17 cellular contexts compared by ENCODE assay signal in the genomic region with DNA sequence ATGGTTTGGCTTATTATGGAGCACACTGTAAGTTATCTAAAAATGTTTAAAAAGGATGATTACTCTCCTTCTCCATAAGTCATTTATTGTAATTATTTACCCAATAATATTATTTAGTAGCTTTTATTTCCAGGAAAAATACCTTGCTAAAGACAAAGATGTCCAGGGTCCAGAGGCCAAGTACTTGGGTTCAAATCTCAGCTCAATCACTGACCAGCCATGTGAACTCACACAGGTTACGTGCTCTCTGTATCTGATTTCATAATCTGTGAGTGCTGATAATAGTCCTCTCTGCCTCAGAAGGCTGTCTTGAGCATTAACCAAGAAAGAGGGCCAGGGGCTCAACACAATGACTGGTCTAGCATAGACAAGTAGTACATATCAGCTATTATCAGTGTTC. TPM values are rescaled to one million over a fixed set of nuclear protein-coding genes. Genes with fewer than 3 reads are reported as not detected.
DNase-seq lines count a peak whose midpoint lies in the region; ATAC-seq, FAIRE-seq and TF ChIP-seq lines count a peak whose summit lies in the region.
"Had no signal": no experiment of that assay in that cellular context is flagged by ENCODE, and none has a peak within 500 bp of the region (broad histone marks: within the 10 kb centered on the region; RNA-seq: fewer than 3 reads in every experiment).

No MANE protein-coding gene starts in this region.

- CTCF ChIA-PET in HepG2 (lab: Yijun Ruan, JAX; ENCODE audit: low intra/inter-chr PET ratio, low total read pairs), result no interaction called here

- WGBS in HepG2 (ENCODE audit: low lambda C conversion rate), result 88% methylated on average over 1 of the region's 1 CpG

- H3K4me3 ChIP-seq in HepG2 (replicated peaks in 1 of 3; ENCODE audit: insufficient read depth in 1 of 3, low read depth in 2 of 3, low read length in 3 of 3), result no peak overlapping the region
- no peak overlapping the region for H3K4me3 ChIP-seq in neutrophil (ENCODE audit: low read depth in 1 of 2, low read length in 1 of 2)
- H3K4me3 ChIP-seq: BLaER1, GM12878 had no signal

- H3K9me3 Mint-ChIP-seq in CD14-positive monocyte, result peaks cover 0 to 4% (median 0%) of the 10 kb centered on the region in 7 donors
- H3K9me3 Mint-ChIP-seq: H9, IgD-negative memory B cell had no signal

- peaks cover 0 to 2% (median 0%) of the 10 kb centered on the region in 3 donors for H3K27me3 Mint-ChIP-seq in CD14-positive monocyte (ENCODE audit: low read depth in 3 of 3)
- H3K27me3 Mint-ChIP-seq: CD4-positive, CD25-positive, alpha-beta regulatory T cell had no signal

- intact Hi-C loops in CD14-positive monocyte (cut with micrococcal nuclease) (no loop called here), HepG2 (cut with micrococcal nuclease; ENCODE audit: unreplicated experiment) (loop anchor here (1.0 to 5.0 kb wide), 4 partner anchors 19 to 97 kb away; no protein-coding TSS in a partner anchor)

- no peak overlapping the region for H3K4me2 ChIP-seq in HepG2 (ENCODE audit: low read depth, low read length)
- H3K4me2 ChIP-seq: BLaER1 had no signal

- TSS peak; percentile 1 for BruUV-seq in HepG2 (replicated peaks; lab: Mats Ljungman, UMichigan)

- ATAC-seq in HepG2 (peak; percentile 24; the same call in 1 of the 3 replicates), HG03025 (IDR thresholded peaks at IDR 0.05; ENCODE audit: low FRiP score, unreplicated experiment) (no peak), GM18873 (IDR thresholded peaks at IDR 0.05; ENCODE audit: low FRiP score, unreplicated experiment) (no peak), GM18868 (IDR thresholded peaks at IDR 0.05; ENCODE audit: unreplicated experiment) (no peak)
- ATAC-seq: GM12878 had no signal

- peak overlapping the region; percentile 36 for H3K27ac ChIP-seq in HepG2 (ENCODE audit: extremely low read length, insufficient read depth, low read length)
- H3K27ac ChIP-seq in neutrophil, result peak overlapping the region; percentile 77
- H3K27ac ChIP-seq: BLaER1 had no signal

- H3K36me3 ChIP-seq in HepG2 (replicated peaks in 1 of 2; ENCODE audit: control insufficient read depth in 1 of 2, insufficient read depth in 2 of 2, low read length in 2 of 2), result peaks cover 16 to 82% of the 10 kb centered on the region in 2 experiments
- no peaks in the 10 kb centered on the region for H3K36me3 ChIP-seq in neutrophil
- H3K36me3 ChIP-seq: BLaER1 had no signal

- FAIRE-seq in HepG2 (lab: Jason Lieb, UNC), result no peak
- FAIRE-seq: GM12878, GM19239 had no signal

- peaks cover 44 to 59% of the 10 kb centered on the region in 2 donors for H3K36me3 Mint-ChIP-seq in CD14-positive monocyte
- H3K36me3 Mint-ChIP-seq: CD4-positive, CD25-positive, alpha-beta regulatory T cell had no signal

- H3K4me1 ChIP-seq in HepG2 (ENCODE audit: insufficient read depth, low read length) (peaks cover 20% of the 10 kb centered on the region), neutrophil (ENCODE audit: control insufficient read depth in 1 of 2, insufficient read depth in 1 of 2, low read depth in 1 of 2, low read length in 1 of 2) (peaks cover 15 to 23% of the 10 kb centered on the region in 2 experiments)
- H3K4me1 ChIP-seq: BLaER1 had no signal

- in situ Hi-C loops in HepG2 (cut with HindIII; ENCODE audit: extremely low pct_ligation_motif_present, low pct_unique_long_range_greater_than_20kb), result no loop called here

- TF ChIP-seq EP300 in HepG2 (IDR thresholded peaks at IDR 0.05; ENCODE audit: low read depth in 2 of 2, low read length in 2 of 2), result no peak
- no peak for TF ChIP-seq EP300 in HepG2 (CRISPR knock-in tag; IDR thresholded peaks at IDR 0.05; ENCODE audit: borderline replicate concordance)

- H3K27me3 ChIP-seq in HepG2 (ENCODE audit: control insufficient read depth in 1 of 2, insufficient read depth in 2 of 2, low read length in 2 of 2) (no peaks in the 10 kb centered on the region), neutrophil (no peaks in the 10 kb centered on the region)
- H3K27me3 ChIP-seq: BLaER1 had no signal

- no peak overlapping the region for H2AFZ ChIP-seq in HepG2 (ENCODE audit: low read length)

- DNase-seq in CD14-positive monocyte (ENCODE audit: low spot score) (no peak), NCI-H460 (ENCODE audit: extremely low read depth, low read depth) (peak; percentile 40), HepG2 (ENCODE audit: low spot score) (no peak)
- DNase-seq: CD4-positive, CD25-positive, alpha-beta regulatory T cell; DMS 273 treated with DMSO at 0.1 percent for 48 hours; GOT3; H9; KG1 had no signal

- TF ChIP-seq RAD21 in HepG2 (CRISPR knock-in tag; IDR thresholded peaks at IDR 0.05), result no peak

- H3K9me3 ChIP-seq in HepG2 (ENCODE audit: low read length), result no peaks in the 10 kb centered on the region
- H3K9me3 ChIP-seq in neutrophil, result no peaks in the 10 kb centered on the region
- H3K9me3 ChIP-seq: BLaER1 had no signal

- H3K4me3 Mint-ChIP-seq in CD14-positive monocyte, result no peak overlapping the region
- H3K4me3 Mint-ChIP-seq: CD4-positive, CD25-positive, alpha-beta regulatory T cell; H9; IgD-negative memory B cell had no signal

- H3K9ac ChIP-seq in HepG2 (ENCODE audit: insufficient read depth, low read depth, low read length), result no peak overlapping the region
- H3K9ac ChIP-seq: BLaER1 had no signal

- H3K79me2 ChIP-seq in HepG2 (ENCODE audit: insufficient read depth, low read length), result no peaks in the 10 kb centered on the region

- POLR2A ChIA-PET in HepG2 (lab: Yijun Ruan, JAX), result interaction anchor here (2.0 to 2.5 kb wide), 2 partner anchors 22 to 68 kb away, joined by 4 to 16 read pairs; no protein-coding TSS in a partner anchor

- TF ChIP-seq POLR2A in HepG2 (IDR thresholded peaks at IDR 0.05; ENCODE audit: insufficient read depth in 1 of 2, low read depth in 2 of 2, low read length in 2 of 2), result no peak

- TF ChIP-seq CTCF in CD14-positive monocyte (IDR thresholded peaks at IDR 0.05) (no peak), HepG2 (CRISPR knock-in tag; IDR thresholded peaks at IDR 0.05) (no peak), neutrophil (IDR thresholded peaks at IDR 0.05) (no peak)

- H3K27ac Mint-ChIP-seq in CD14-positive monocyte, result peak overlapping the region; percentile 90 to 98 (median 94)
- H3K27ac Mint-ChIP-seq: CD4-positive, CD25-positive, alpha-beta regulatory T cell; IgD-negative memory B cell had no signal

- H4K20me1 ChIP-seq in HepG2 (ENCODE audit: insufficient read depth, low read length), result no peaks in the 10 kb centered on the region
- H4K20me1 ChIP-seq: BLaER1 had no signal

- H3K4me1 Mint-ChIP-seq in CD14-positive monocyte, result peaks cover 25% of the 10 kb centered on the region
- H3K4me1 Mint-ChIP-seq: CD4-positive, CD25-positive, alpha-beta regulatory T cell; IgD-negative memory B cell had no signal

TF ChIP-seq in HepG2, 621 proteins besides CTCF, POLR2A, EP300 and RAD21 (continues in another document):
- TF ChIP-seq ZMYM4 (CRISPR knock-in tag; IDR thresholded peaks at IDR 0.05) (0 out of 2 replicates have a peak, but pooled peaks have one; percentile 4), ZFP91 (CRISPR knock-in tag; IDR thresholded peaks at IDR 0.05; ENCODE audit: borderline replicate concordance) (no peak), CHD2 (IDR thresholded peaks at IDR 0.05; ENCODE audit: low read depth, low read length) (no peak), HMG20A (CRISPR knock-in tag; IDR thresholded peaks at IDR 0.05; ENCODE audit: borderline replicate concordance) (no peak; the same call in 1 of the 2 replicates)

RNA-seq across cellular contexts. Expression of gene ALDH1A1, which starts 27.0 kb away (rescaled TPM):
- 100 to 1,000 TPM; 105 to 117 TPM for polyA plus RNA-seq in CD14-positive monocyte
- total RNA-seq in NCI-H460 (2014; rRNA removed; shearing (Covaris generic)), result 155 and 158 TPM in 2 replicates
- polyA plus RNA-seq in NCI-H460 (2014; cell fraction: nucleus; rRNA removed), result 51.1 and 74.8 TPM in 2 replicates
- total RNA-seq in HepG2 (2016; rRNA removed; fragmentation: Illumina TruSeq; extraction: Trizol), result 439 and 686 TPM in 2 replicates
- 23.4 and 28.1 TPM in 2 replicates for total RNA-seq in HepG2 (2016; cell fraction: cytosol; rRNA removed; fragmentation: Illumina TruSeq; extraction: Trizol; ENCODE audit: low read depth)
- total RNA-seq in HepG2 (2016; cell fraction: insoluble cytoplasmic fraction; rRNA removed; fragmentation: Illumina TruSeq; extraction: Trizol), result 431 and 688 TPM in 2 replicates
- 55.9 and 65.7 TPM in 2 replicates for total RNA-seq in HepG2 (2016; cell fraction: membrane; rRNA removed; fragmentation: Illumina TruSeq; extraction: Trizol)
- total RNA-seq in HepG2 (2016; cell fraction: nucleus; rRNA removed; fragmentation: Illumina TruSeq; extraction: Trizol), result 230 and 235 TPM in 2 replicates
- polyA plus RNA-seq in HepG2 (2011; rRNA removed), result 50.0 and 88.2 TPM in 2 replicates
- 43.0 and 53.0 TPM in 2 replicates for polyA plus RNA-seq in HepG2 (2011; cell fraction: cytosol; rRNA removed)
- 15.1 and 17.0 TPM in 2 replicates for polyA plus RNA-seq in HepG2 (2011; cell fraction: nucleus; rRNA removed)
- polyA plus RNA-seq in HepG2 (2012), result 160 and 206 TPM in 2 replicates
- 21.3 and 24.3 TPM in 2 replicates for polyA plus RNA-seq in HepG2 (2016; cell fraction: cytosol; fragmentation: Illumina TruSeq; extraction: Trizol; ENCODE audit: low read depth)
- polyA plus RNA-seq in HepG2 (2016; cell fraction: insoluble cytoplasmic fraction; fragmentation: Illumina TruSeq; extraction: Trizol; ENCODE audit: low read depth), result 619 and 655 TPM in 2 replicates
- 40.3 and 48.6 TPM in 2 replicates for polyA plus RNA-seq in HepG2 (2016; cell fraction: membrane; fragmentation: Illumina TruSeq; extraction: Trizol; ENCODE audit: low read depth)
- 212 and 215 TPM in 2 replicates for polyA plus RNA-seq in HepG2 (2016; cell fraction: nucleus; fragmentation: Illumina TruSeq; extraction: Trizol; ENCODE audit: insufficient read depth, low read depth)
- polyA minus RNA-seq in HepG2 (2011; rRNA and poly(A)+ RNA removed; ENCODE audit: low replicate concordance), result 40.3 TPM in 1 of 2 replicates, not detected in the other
- 50.9 and 76.9 TPM in 2 replicates for polyA minus RNA-seq in HepG2 (2011; cell fraction: cytosol; rRNA and poly(A)+ RNA removed)
- polyA minus RNA-seq in HepG2 (2011; cell fraction: nucleus; rRNA and poly(A)+ RNA removed), result 88.4 and 90.4 TPM in 2 replicates
- total RNA-seq: Daoy had no signal
